In the genomic region with DNA sequence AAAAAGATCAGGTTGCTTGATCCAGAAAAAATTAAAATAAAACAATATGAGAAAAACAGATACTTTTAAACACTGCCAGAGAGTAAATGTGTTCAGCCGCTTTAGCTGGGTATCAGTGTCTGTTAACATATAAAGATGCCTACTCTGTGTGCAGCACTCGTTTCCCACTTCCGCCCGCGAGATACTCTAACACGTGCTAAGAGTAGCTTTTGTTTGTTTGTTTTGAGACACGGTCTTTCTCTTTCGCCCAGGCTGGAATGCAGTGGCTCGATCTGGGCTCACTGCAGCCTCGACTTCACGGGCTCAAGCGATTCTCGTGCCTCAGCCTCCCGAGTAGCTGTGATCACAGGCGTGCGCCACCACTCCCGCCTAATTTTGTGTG, we compare ENCODE assay signal across 8 cellular contexts. TPM values are rescaled to one million over a fixed set of nuclear protein-coding genes. Genes with fewer than 3 reads are reported as not detected.
DNase-seq lines count a peak whose midpoint lies in the region; ATAC-seq and TF ChIP-seq lines count a peak whose summit lies in the region.

No MANE protein-coding gene starts in this region.

- no peak overlapping the region for H3K27ac ChIP-seq in mammary epithelial cell (ENCODE audit: insufficient read depth, low read depth, low read length)
- H3K27ac ChIP-seq in lung (ENCODE audit: low read depth in 1 of 2, low read length in 1 of 2), result no peak overlapping the region
- no peak overlapping the region for H3K27ac ChIP-seq in urinary bladder (ENCODE audit: low read depth)

- H3K4me3 ChIP-seq in mammary epithelial cell (replicated peaks in 1 of 3; ENCODE audit: insufficient read depth in 1 of 3, low read depth in 2 of 3, low read length in 3 of 3) (peak overlapping the region; percentile 85 to 99 (median 89)), lung (no peak overlapping the region), urinary bladder (ENCODE audit: low read depth, low read length) (peak overlapping the region; percentile 72)

- no peaks in the 10 kb centered on the region for H3K36me3 Mint-ChIP-seq in activated CD8-positive, alpha-beta memory T cell treated with anti-CD3 and anti-CD28 coated beads, Interleukin-2, amount 10 ng/mL, durations not matched to agents 7 days and 5 days

- WGBS in mammary epithelial cell (ENCODE audit: low coverage, missing lambda C conversion rate), result 44% methylated on average over 12 of the region's 17 CpGs
- 48 to 53% methylated on average over 17 of the region's 17 CpGs for WGBS in lung, 2 donors
- WGBS in urinary bladder, result 48% methylated on average over 17 of the region's 17 CpGs

- peaks cover 24% of the 10 kb centered on the region for H3K4me1 Mint-ChIP-seq in activated CD8-positive, alpha-beta memory T cell treated with anti-CD3 and anti-CD28 coated beads, Interleukin-2, amount 10 ng/mL, durations not matched to agents 7 days and 5 days

- H3K4me1 ChIP-seq in mammary epithelial cell (ENCODE audit: insufficient read depth, low read length) (peaks cover 9% of the 10 kb centered on the region), lung (ENCODE audit: control insufficient read depth in 2 of 2, insufficient read depth in 2 of 2, low read length in 2 of 2) (peaks cover 6 to 7% of the 10 kb centered on the region in 2 donors), urinary bladder (ENCODE audit: insufficient read depth) (no peaks in the 10 kb centered on the region)

- no peaks in the 10 kb centered on the region for H4K20me1 ChIP-seq in mammary epithelial cell (ENCODE audit: insufficient read depth, low read length)

- H3K27me3 ChIP-seq in mammary epithelial cell (ENCODE audit: insufficient read depth, low read length) (no peaks in the 10 kb centered on the region), lung (ENCODE audit: control insufficient read depth, insufficient read depth) (no peaks in the 10 kb centered on the region)

- H3K36me3 ChIP-seq in mammary epithelial cell (ENCODE audit: insufficient read depth, low read length), result no peaks in the 10 kb centered on the region
- peaks cover 0 to 2% of the 10 kb centered on the region in 2 donors for H3K36me3 ChIP-seq in lung (ENCODE audit: control insufficient read depth in 2 of 2, insufficient read depth in 2 of 2, low read length in 2 of 2)
- H3K36me3 ChIP-seq in urinary bladder (ENCODE audit: insufficient read depth), result no peaks in the 10 kb centered on the region

- intact Hi-C loops in mammary epithelial cell (cut with micrococcal nuclease), result loop anchor here (1.0 to 2.0 kb wide), 3 partner anchors 32 to 68 kb away; a partner anchor contains a TSS

- peak overlapping the region; percentile 82 for H3K4me3 Mint-ChIP-seq in activated CD8-positive, alpha-beta memory T cell treated with anti-CD3 and anti-CD28 coated beads, Interleukin-2, amount 10 ng/mL, durations not matched to agents 7 days and 5 days

- peak overlapping the region; percentile 90 for H3K27ac Mint-ChIP-seq in activated CD8-positive, alpha-beta memory T cell treated with anti-CD3 and anti-CD28 coated beads, Interleukin-2, amount 10 ng/mL, durations not matched to agents 7 days and 5 days

- BruUV-seq in mammary epithelial cell (replicated peaks; lab: Mats Ljungman, UMichigan), result no TSS peak

- CTCF ChIA-PET in activated CD8-positive, alpha-beta memory T cell treated with anti-CD3 and anti-CD28 coated beads, Interleukin-2, amount 10 ng/mL, durations not matched to agents 7 days and 5 days (lab: Charles Lee), result interaction anchor here (0.7 to 2.7 kb wide), 16 partner anchors 8 to 324 kb away, joined by 3 to 9 read pairs (median 4); a partner anchor contains a TSS
- CTCF ChIA-PET in mammary epithelial cell (lab: Charles Lee; ENCODE audit: low non-redundant PET), result no interaction called here

- peak overlapping the region; percentile 67 for H2AFZ ChIP-seq in mammary epithelial cell (ENCODE audit: low read depth, low read length)

- peak overlapping the region; percentile 92 for H3K4me2 ChIP-seq in mammary epithelial cell (ENCODE audit: insufficient read depth, low read depth, low read length)

- H3K27me3 Mint-ChIP-seq in activated CD8-positive, alpha-beta memory T cell treated with anti-CD3 and anti-CD28 coated beads, Interleukin-2, amount 10 ng/mL, durations not matched to agents 7 days and 5 days, result no peaks in the 10 kb centered on the region

- H3K9me3 Mint-ChIP-seq in activated CD8-positive, alpha-beta memory T cell treated with anti-CD3 and anti-CD28 coated beads, Interleukin-2, amount 10 ng/mL, durations not matched to agents 7 days and 5 days (ENCODE audit: low read depth), result no peaks in the 10 kb centered on the region

- ATAC-seq in activated CD8-positive, alpha-beta memory T cell treated with anti-CD3 and anti-CD28 coated beads, Interleukin-2, amount 10 ng/mL, durations not matched to agents 7 days and 5 days, result peak; percentile 64
- ATAC-seq in lung (ENCODE audit: insufficient read depth, low FRiP score), result peak; percentile 9
- no peak for ATAC-seq in GM18519 (IDR thresholded peaks at IDR 0.05; ENCODE audit: low FRiP score, unreplicated experiment)
- no peak for ATAC-seq in GM18520 (IDR thresholded peaks at IDR 0.05; ENCODE audit: unreplicated experiment)

- H3K79me2 ChIP-seq in mammary epithelial cell (ENCODE audit: insufficient read depth, low read length), result peaks cover 9% of the 10 kb centered on the region

- no peaks in the 10 kb centered on the region for H3K9me3 ChIP-seq in mammary epithelial cell (replicated peaks; ENCODE audit: insufficient read depth, low read length)
- H3K9me3 ChIP-seq in lung (ENCODE audit: control insufficient read depth in 2 of 2, insufficient read depth in 1 of 2, low read length in 1 of 2), result no peaks in the 10 kb centered on the region

- no peak overlapping the region for H3K9ac ChIP-seq in mammary epithelial cell (ENCODE audit: insufficient read depth, low read length)

- DNase-seq in activated CD8-positive, alpha-beta memory T cell treated with anti-CD3 and anti-CD28 coated beads, Interleukin-2, amount 10 ng/mL, durations not matched to agents 7 days and 5 days, result peak; percentile 83
- no peak for DNase-seq in activated CD8-positive, alpha-beta memory T cell treated with anti-CD3 and anti-CD28 coated beads, Interleukin-2, amount 50 U/mL, for 4 hours
- DNase-seq in NCI-H2196 (lab: John Stamatoyannopoulos, UW; ENCODE audit: unreplicated experiment), result peak; percentile 81
- DNase-seq in mammary epithelial cell, result no peak
- no peak for DNase-seq in lung (ENCODE audit: low spot score)

- in situ Hi-C loops in mammary epithelial cell (cut with MboI; ENCODE audit: low sequenced_read_pairs in 2 of 2), result no loop called here

- no peak for TF ChIP-seq CTCF in mammary epithelial cell (conservative IDR thresholded peaks at IDR 0.05 in 1 of 2, IDR thresholded peaks at IDR 0.05 in 1 of 2; ENCODE audit: extremely low read depth in 1 of 2, insufficient read depth in 1 of 2, low read depth in 1 of 2, low read length in 2 of 2)
- no peak for TF ChIP-seq CTCF in lung (IDR thresholded peaks at IDR 0.05; ENCODE audit: control extremely low read depth, extremely low read depth)

- dilution Hi-C loops in mammary epithelial cell (cut with HindIII; ENCODE audit: low sequenced_read_pairs), result no loop called here

RNA-seq across cellular contexts. Expression of a gene that starts 0.5 kb away (rescaled TPM):
- 10 to 100 TPM; 31.2 to 42.1 TPM for total RNA-seq in activated CD8-positive, alpha-beta memory T cell treated with anti-CD3 and anti-CD28 coated beads, Interleukin-2, amount 10 ng/mL, durations not matched to agents 7 days and 5 days
- total RNA-seq in mammary epithelial cell (10 to 100 TPM; 20.7 to 35.7 TPM), lung (10 to 100 TPM; 18.8 to 24.9 TPM), urinary bladder (11.3 TPM)
- polyA plus RNA-seq in mammary epithelial cell (24.7 TPM), lung (10 to 100 TPM; 15.0 to 18.5 TPM), urinary bladder (17.4 TPM)
- 23.4 TPM for polyA minus RNA-seq in mammary epithelial cell

RNA-seq across cellular contexts. Expression of a gene that starts 7.9 kb away (rescaled TPM):
- 10 to 100 TPM; 61.1 to 65.0 TPM for total RNA-seq in activated CD8-positive, alpha-beta memory T cell treated with anti-CD3 and anti-CD28 coated beads, Interleukin-2, amount 10 ng/mL, durations not matched to agents 7 days and 5 days
- 10 to 100 TPM; 15.4 to 15.5 TPM for total RNA-seq in mammary epithelial cell
- polyA plus RNA-seq in mammary epithelial cell, result 7.9 TPM
- polyA minus RNA-seq in mammary epithelial cell, result 41.4 TPM
- 10 to 100 TPM; 23.3 to 41.8 TPM for total RNA-seq in lung
- 10 to 100 TPM; 15.0 to 24.3 TPM for polyA plus RNA-seq in lung
- 11.7 TPM for total RNA-seq in urinary bladder
- 13.9 TPM for polyA plus RNA-seq in urinary bladder

RNA-seq across cellular contexts. Expression of a gene that starts 32.5 kb away (rescaled TPM):
- total RNA-seq in activated CD8-positive, alpha-beta memory T cell treated with anti-CD3 and anti-CD28 coated beads, Interleukin-2, amount 10 ng/mL, durations not matched to agents 7 days and 5 days, result 100 to 1,000 TPM; 442 to 462 TPM
- total RNA-seq in mammary epithelial cell (100 to 1,000 TPM; 115 to 294 TPM), lung (100 to 1,000 TPM; 196 to 213 TPM), urinary bladder (111 TPM)
- polyA plus RNA-seq in mammary epithelial cell (79.4 TPM), lung (10 to 100 TPM; 76.2 to 97.8 TPM), urinary bladder (115 TPM)
- polyA minus RNA-seq in mammary epithelial cell, result 212 TPM

RNA-seq across cellular contexts. Expression of a gene that starts 33.6 kb away (rescaled TPM):
- total RNA-seq in activated CD8-positive, alpha-beta memory T cell treated with anti-CD3 and anti-CD28 coated beads, Interleukin-2, amount 10 ng/mL, durations not matched to agents 7 days and 5 days, result under 1 TPM; 0.50 to 0.61 TPM
- total RNA-seq in mammary epithelial cell (10 to 100 TPM; 10.5 to 18.7 TPM), lung (10 to 100 TPM; 11.2 to 23.5 TPM), urinary bladder (4.3 TPM)
- polyA plus RNA-seq in mammary epithelial cell (3.7 TPM), lung (1 to 10 TPM; 7.1 to 10.0 TPM), urinary bladder (3.2 TPM)
- 8.1 TPM for polyA minus RNA-seq in mammary epithelial cell

RNA-seq across cellular contexts. Expression of a gene that starts 51.1 kb away (rescaled TPM):
- 1 to 10 TPM; 2.0 to 3.2 TPM for total RNA-seq in activated CD8-positive, alpha-beta memory T cell treated with anti-CD3 and anti-CD28 coated beads, Interleukin-2, amount 10 ng/mL, durations not matched to agents 7 days and 5 days
- 1 to 10 TPM in 1 of 2 donors, under 1 TPM in 1; 0.50 to 1.1 TPM for total RNA-seq in mammary epithelial cell
- polyA plus RNA-seq in mammary epithelial cell, result 0.06 TPM
- not detected for polyA minus RNA-seq in mammary epithelial cell
- 1 to 10 TPM; 3.7 to 3.8 TPM for total RNA-seq in lung
- polyA plus RNA-seq in lung, result 1 to 10 TPM; 1.2 TPM
- total RNA-seq in urinary bladder, result 15.1 TPM
- polyA plus RNA-seq in urinary bladder, result 33.6 TPM

Comparison
In these comparisons a context has a peak if more than half of its experiments do, and no peak if none do; other contexts are left out.
1. DNase-seq: peak in activated CD8-positive, alpha-beta memory T cell treated with anti-CD3 and anti-CD28 coated beads, Interleukin-2, amount 10 ng/mL, durations not matched to agents 7 days and 5 days (single experiment) and NCI-H2196 (single experiment); none in activated CD8-positive, alpha-beta memory T cell treated with anti-CD3 and anti-CD28 coated beads, Interleukin-2, amount 50 U/mL, for 4 hours (single experiment), mammary epithelial cell (single experiment) and lung (single experiment).
2. ATAC-seq: peak in activated CD8-positive, alpha-beta memory T cell treated with anti-CD3 and anti-CD28 coated beads, Interleukin-2, amount 10 ng/mL, durations not matched to agents 7 days and 5 days (single experiment) and lung (single experiment); none in GM18519 (single experiment) and GM18520 (single experiment).